Comparison of ENCODE assay signal across 20 cellular contexts in the genomic region with DNA sequence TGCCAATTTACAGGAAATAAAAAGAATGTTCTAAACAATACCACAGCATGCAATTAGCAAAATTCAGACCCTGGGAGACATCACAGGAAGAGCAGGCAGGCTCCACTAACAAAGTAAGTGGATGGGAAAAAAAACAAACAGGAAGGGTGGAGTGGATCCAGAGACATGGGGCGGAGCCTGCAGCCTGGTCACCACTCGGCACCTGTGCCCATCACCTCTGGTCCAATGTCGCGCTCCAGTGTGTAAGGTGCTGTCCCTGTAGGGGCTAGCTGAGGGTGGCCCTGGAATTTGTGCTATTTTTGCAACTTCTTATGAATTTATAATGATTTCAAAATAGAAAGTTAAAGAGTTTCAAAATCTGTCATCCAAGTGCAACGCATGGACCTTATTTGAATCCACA. TPM values are rescaled to one million over a fixed set of nuclear protein-coding genes. Genes with fewer than 3 reads are reported as not detected.
DNase-seq lines count a peak whose midpoint lies in the region; ATAC-seq and TF ChIP-seq lines count a peak whose summit lies in the region.
"Had no signal": no experiment of that assay in that cellular context is flagged by ENCODE, and none has a peak within 500 bp of the region (broad histone marks: within the 10 kb centered on the region; RNA-seq: fewer than 3 reads in every experiment).

No MANE protein-coding gene starts in this region.

- WGBS in right cardiac atrium = 81% methylated on average over 5 of the region's 5 CpGs

- H3K9me3 ChIP-seq in left ventricle myocardium inferior (replicated peaks) (no peaks in the 10 kb centered on the region), right cardiac atrium (ENCODE audit: control insufficient read depth, low read length) (no peaks in the 10 kb centered on the region)
- H3K9me3 ChIP-seq: thoracic aorta had no signal

- no peak for ATAC-seq in Right ventricle myocardium inferior
- ATAC-seq in right cardiac atrium = no peak
- ATAC-seq in HG02763 (IDR thresholded peaks at IDR 0.05; ENCODE audit: unreplicated experiment) = no peak
- ATAC-seq: heart left ventricle; sciatic nerve; stimulated activated naive CD8-positive, alpha-beta T cell treated with anti-CD3 and anti-CD28 coated beads, Interleukin-15, Interleukin-2, amounts not matched to agents 100 U/mL and 50 U/mL, for 24 hours had no signal

- no peaks in the 10 kb centered on the region for H3K36me3 ChIP-seq in left ventricle myocardium inferior
- H3K36me3 ChIP-seq: thoracic aorta had no signal

- H3K4me3 ChIP-seq in left ventricle myocardium inferior (no peak overlapping the region), right cardiac atrium (ENCODE audit: low read length) (no peak overlapping the region)
- H3K4me3 ChIP-seq: heart left ventricle, thoracic aorta had no signal

- intact Hi-C loops in left ventricle myocardium inferior (cut with micrococcal nuclease) = no loop called here
- intact Hi-C loops in Right ventricle myocardium inferior (cut with DNase I) = no loop called here
- intact Hi-C loops in right cardiac atrium (cut with DNase I) = no loop called here

- no peaks in the 10 kb centered on the region for H3K27me3 ChIP-seq in left ventricle myocardium inferior (ENCODE audit: low read depth)
- H3K27me3 ChIP-seq in right cardiac atrium (ENCODE audit: control insufficient read depth, insufficient read depth) = no peaks in the 10 kb centered on the region
- H3K27me3 ChIP-seq: heart left ventricle had no signal

- peak overlapping the region; percentile 34 for H3K27ac ChIP-seq in left ventricle myocardium inferior (replicated peaks)
- H3K27ac ChIP-seq in right cardiac atrium (ENCODE audit: low read length) = no peak overlapping the region
- H3K27ac ChIP-seq: RWPE1, thoracic aorta, VCaP had no signal

- H3K4me1 ChIP-seq in left ventricle myocardium inferior (peaks cover 57% of the 10 kb centered on the region), right cardiac atrium (ENCODE audit: control insufficient read depth, insufficient read depth, low read length) (peaks cover 3% of the 10 kb centered on the region)

- TF ChIP-seq CTCF in left ventricle myocardium inferior (IDR thresholded peaks at IDR 0.05; ENCODE audit: borderline replicate concordance) = no peak

- DNase-seq in NCI-H510A treated with DMSO at 0.1 percent for 48 hours (lab: John Stamatoyannopoulos, UW) (peak; percentile 20), NCI-H510A (lab: John Stamatoyannopoulos, UW) (no peak), left ventricle myocardium inferior (no peak), Right ventricle myocardium inferior (ENCODE audit: missing footprints) (no peak), right cardiac atrium (peak in 2 of 3 donors; percentile 7 to 34), H4 (ENCODE audit: low spot score) (no peak), DMS153 (lab: John Stamatoyannopoulos, UW) (no peak)
- DNase-seq: activated CD4-positive, alpha-beta T cell treated with anti-CD3 and anti-CD28 coated beads, Interleukin-2, amount 50 U/mL, for 1 hour; anterior cingulate cortex; caudate nucleus; cortex of kidney; NCI-H2171 treated with DMSO at 0.1 percent for 48 hours; NCI-H774; stimulated activated naive CD8-positive, alpha-beta T cell treated with anti-CD3 and anti-CD28 coated beads, Interleukin-15, Interleukin-2, amounts not matched to agents 100 U/mL and 50 U/mL, for 24 hours had no signal

RNA-seq across cellular contexts. Expression of a gene that starts 11.0 kb away (rescaled TPM):
- total RNA-seq in left ventricle myocardium inferior (49.5 TPM), Right ventricle myocardium inferior (48.7 TPM), right cardiac atrium (10 to 100 TPM; 35.0 to 45.0 (median 42.0) TPM)
- polyA plus RNA-seq in right cardiac atrium = 40.0 TPM
- 15.2 and 18.1 TPM in 2 replicates for total RNA-seq in H4 (2014; rRNA removed; shearing (Covaris generic))

Comparison
In these comparisons a context has a peak if more than half of its experiments do, and no peak if none do; other contexts are left out.
1. DNase-seq: peak in NCI-H510A treated with DMSO at 0.1 percent for 48 hours (single experiment) and right cardiac atrium (2 of 3); none in NCI-H510A (single experiment), left ventricle myocardium inferior (single experiment), Right ventricle myocardium inferior (single experiment), H4 (single experiment) and DMS153 (single experiment).